ENCODE assay signal across 24 cellular contexts in the genomic region with DNA sequence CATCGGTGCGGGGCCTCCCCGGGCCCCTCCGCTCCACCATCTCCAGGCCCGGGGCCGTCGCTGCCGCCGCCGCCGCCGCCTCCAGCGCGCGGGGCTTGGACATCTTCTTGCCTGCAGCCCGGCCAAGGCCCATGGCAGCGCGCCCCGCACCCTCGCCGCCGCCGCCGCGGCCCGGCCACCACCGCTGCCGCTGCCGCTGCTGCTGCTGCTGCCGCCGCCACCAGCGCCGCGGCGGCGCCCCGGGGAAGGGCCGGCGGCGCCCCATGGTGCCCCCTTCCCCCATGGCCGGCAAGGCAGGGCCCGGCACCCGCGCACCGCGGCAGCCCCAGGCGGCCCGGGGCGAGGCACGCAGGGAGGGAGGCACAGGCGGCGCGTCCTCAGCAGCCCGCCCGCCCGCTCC.
A peak's percentile ranks its signal among the peaks of the same experiment; 100 is the strongest.
DNase-seq lines count a peak whose midpoint lies in the region; ATAC-seq and TF ChIP-seq lines count a peak whose summit lies in the region.
"Had no signal": no experiment of that assay in that cellular context is flagged by ENCODE, and none has a peak within 500 bp of the region (broad histone marks: within the 10 kb centered on the region; RNA-seq: fewer than 3 reads in every experiment).

No MANE protein-coding gene starts in this region.

- H4K91ac ChIP-seq in H9 (ENCODE audit: insufficient read length, low read depth, low read length), result no peak overlapping the region

- no peak overlapping the region for H2BK20ac ChIP-seq in H9 (ENCODE audit: low read depth, low read length, poor library complexity, severe bottlenecking)

- H3K36me3 Mint-ChIP-seq in activated CD4-positive, alpha-beta T cell treated with anti-CD3 and anti-CD28 coated beads for 36 hours (ENCODE audit: low read depth), result no peaks in the 10 kb centered on the region
- H3K36me3 Mint-ChIP-seq in activated CD4-positive, alpha-beta T cell treated with anti-CD3 and anti-CD28 coated beads, Interleukin-2, amount 10 ng/mL, durations not matched to agents 24 days and 14 days (ENCODE audit: low read depth), result no peaks in the 10 kb centered on the region
- no peaks in the 10 kb centered on the region for H3K36me3 Mint-ChIP-seq in effector memory CD8-positive, alpha-beta T cell (ENCODE audit: insufficient read depth)
- H3K36me3 Mint-ChIP-seq in natural killer cell treated with Interleukin-12 subunit alpha and Interleukin-12 subunit beta and Interleukin-15 and Interleukin-18, amount 100 ng/mL, for 72 hours, result peaks cover 9% of the 10 kb centered on the region
- peaks cover 12 to 17% (median 13%) of the 10 kb centered on the region in 3 experiments for H3K36me3 Mint-ChIP-seq in H9 (ENCODE audit: insufficient read depth in 1 of 3, low read depth in 3 of 3)

- no peak overlapping the region for H2AK5ac ChIP-seq in H9 (ENCODE audit: insufficient read length, low read length)

- H3T11ph ChIP-seq in H9 (ENCODE audit: low read length), result no peak overlapping the region

- no peak for TF ChIP-seq POLR2A in HCT116 (IDR thresholded peaks at IDR 0.05; ENCODE audit: borderline replicate concordance, extremely low read depth, insufficient read depth, insufficient read length)

- CTCF ChIA-PET in activated CD4-positive, alpha-beta T cell treated with anti-CD3 and anti-CD28 coated beads for 36 hours (lab: Charles Lee), result no interaction called here
- CTCF ChIA-PET in HCT116 (lab: Charles Lee), result no interaction called here

- no peak for TF ChIP-seq RAD21 in HCT116 (IDR thresholded peaks at IDR 0.05; ENCODE audit: low read depth)

- no peak overlapping the region for H2AFZ ChIP-seq in HCT116 (ENCODE audit: low read depth, low read length, poor library complexity, severe bottlenecking)
- H2AFZ ChIP-seq in H9 (ENCODE audit: low read length), result no peak overlapping the region
- H2AFZ ChIP-seq: neural progenitor cell had no signal

- peak; percentile 42 for ATAC-seq in activated CD4-positive, alpha-beta T cell treated with anti-CD3 and anti-CD28 coated beads for 36 hours
- ATAC-seq in HCT116, result peak; percentile 50; the same call in 1 of the 2 replicates
- peak; percentile 78 for ATAC-seq in effector memory CD8-positive, alpha-beta T cell (replicated peaks)
- ATAC-seq in natural killer cell treated with Interleukin-12 subunit alpha and Interleukin-12 subunit beta and Interleukin-15 and Interleukin-18, amount 100 ng/mL, for 72 hours, result peak; percentile 39 to 52

- TF ChIP-seq CTCF in HCT116 (IDR thresholded peaks at IDR 0.05 in 2 of 3, conservative IDR thresholded peaks at IDR 0.05 in 1 of 3; ENCODE audit: borderline replicate concordance in 1 of 3, insufficient read depth in 1 of 3, low read depth in 2 of 3, low read length in 2 of 3) (no peak), H9 (conservative IDR thresholded peaks at IDR 0.05) (no peak)

- H3K9ac ChIP-seq in HCT116 (ENCODE audit: low read length) (no peak overlapping the region), H9 (ENCODE audit: extremely low read depth, insufficient read length, low read length) (no peak overlapping the region)
- H3K9ac ChIP-seq: neural progenitor cell had no signal

- RAD21 ChIA-PET in HCT116 (lab: Charles Lee; ENCODE audit: low non-redundant PET in 1 of 2, low total read pairs in 2 of 2, uncharacterized antibody in 2 of 2, unreplicated experiment in 2 of 2), result no interaction called here

- H3K9me3 ChIP-seq in HCT116 (ENCODE audit: control insufficient read depth in 1 of 2, insufficient read depth in 1 of 2, low read depth in 1 of 2, low read length in 2 of 2), result no peaks in the 10 kb centered on the region
- H3K9me3 ChIP-seq in H9 (ENCODE audit: control insufficient read depth, low read depth, low read length), result no peaks in the 10 kb centered on the region
- H3K9me3 ChIP-seq: A549, psoas muscle had no signal

- H3K4me1 ChIP-seq in HCT116 (ENCODE audit: control insufficient read depth in 1 of 2, insufficient read depth in 2 of 2, low read length in 2 of 2) (no peaks in the 10 kb centered on the region), H9 (ENCODE audit: insufficient read depth, low read length) (no peaks in the 10 kb centered on the region)
- H3K4me1 ChIP-seq: A549, neural progenitor cell, psoas muscle, tibial nerve had no signal

- no peak overlapping the region for H3K4me3 ChIP-seq in HCT116 (replicated peaks in 1 of 2; ENCODE audit: low read depth in 1 of 2, low read length in 2 of 2)
- H3K4me3 ChIP-seq: A549, neural progenitor cell, psoas muscle had no signal

- H2BK12ac ChIP-seq in H9 (ENCODE audit: insufficient read length, low read depth, low read length), result no peak overlapping the region

- no peak overlapping the region for H4K5ac ChIP-seq in H9 (ENCODE audit: insufficient read length, low read depth, low read length)

- no peak overlapping the region for H3K27ac Mint-ChIP-seq in activated CD4-positive, alpha-beta T cell treated with anti-CD3 and anti-CD28 coated beads for 36 hours
- H3K27ac Mint-ChIP-seq in activated CD4-positive, alpha-beta T cell treated with anti-CD3 and anti-CD28 coated beads, Interleukin-2, amount 10 ng/mL, durations not matched to agents 24 days and 14 days, result no peak overlapping the region
- no peak overlapping the region for H3K27ac Mint-ChIP-seq in effector memory CD8-positive, alpha-beta T cell
- no peak overlapping the region for H3K27ac Mint-ChIP-seq in natural killer cell treated with Interleukin-12 subunit alpha and Interleukin-12 subunit beta and Interleukin-15 and Interleukin-18, amount 100 ng/mL, for 72 hours
- H3K27ac Mint-ChIP-seq in H9, result no peak overlapping the region
- H3K27ac Mint-ChIP-seq: neural progenitor cell had no signal

- POLR2A ChIA-PET in activated CD4-positive, alpha-beta T cell treated with anti-CD3 and anti-CD28 coated beads for 36 hours (lab: Charles Lee), result no interaction called here
- POLR2A ChIA-PET in HCT116 (lab: Charles Lee), result no interaction called here

- H3K27me3 ChIP-seq in HCT116 (ENCODE audit: insufficient read depth, low read length) (no peaks in the 10 kb centered on the region), H9 (ENCODE audit: insufficient read depth, low read length) (no peaks in the 10 kb centered on the region)
- H3K27me3 ChIP-seq: neural progenitor cell, tibial nerve had no signal

- peaks cover 15% of the 10 kb centered on the region for H3K27me3 Mint-ChIP-seq in activated CD4-positive, alpha-beta T cell treated with anti-CD3 and anti-CD28 coated beads for 36 hours
- peaks cover 5% of the 10 kb centered on the region for H3K27me3 Mint-ChIP-seq in activated CD4-positive, alpha-beta T cell treated with anti-CD3 and anti-CD28 coated beads, Interleukin-2, amount 10 ng/mL, durations not matched to agents 24 days and 14 days
- H3K27me3 Mint-ChIP-seq in effector memory CD8-positive, alpha-beta T cell, result no peaks in the 10 kb centered on the region
- H3K27me3 Mint-ChIP-seq in natural killer cell treated with Interleukin-12 subunit alpha and Interleukin-12 subunit beta and Interleukin-15 and Interleukin-18, amount 100 ng/mL, for 72 hours, result peaks cover 3 to 6% of the 10 kb centered on the region in 2 donors
- H3K27me3 Mint-ChIP-seq in H9 (ENCODE audit: low read depth), result no peaks in the 10 kb centered on the region; the same call in 1 of the 2 replicates

- no peaks in the 10 kb centered on the region for H3K4me1 Mint-ChIP-seq in activated CD4-positive, alpha-beta T cell treated with anti-CD3 and anti-CD28 coated beads for 36 hours
- no peaks in the 10 kb centered on the region for H3K4me1 Mint-ChIP-seq in activated CD4-positive, alpha-beta T cell treated with anti-CD3 and anti-CD28 coated beads, Interleukin-2, amount 10 ng/mL, durations not matched to agents 24 days and 14 days
- H3K4me1 Mint-ChIP-seq in effector memory CD8-positive, alpha-beta T cell (ENCODE audit: low read depth in 2 of 2), result no peaks in the 10 kb centered on the region
- no peaks in the 10 kb centered on the region for H3K4me1 Mint-ChIP-seq in natural killer cell treated with Interleukin-12 subunit alpha and Interleukin-12 subunit beta and Interleukin-15 and Interleukin-18, amount 100 ng/mL, for 72 hours (ENCODE audit: low read depth in 2 of 2)
- peaks cover 6% of the 10 kb centered on the region in 2 experiments; a peak in 2 of 4 replicates for H3K4me1 Mint-ChIP-seq in H9
- H3K4me1 Mint-ChIP-seq: central memory CD8-positive, alpha-beta T cell; neural progenitor cell had no signal

- no peak overlapping the region for H3K56ac ChIP-seq in H9 (ENCODE audit: insufficient read length, low read depth, low read length)

- H3K18ac ChIP-seq in H9 (ENCODE audit: insufficient read length, low read depth, low read length), result no peak overlapping the region

- WGBS in H9 (ENCODE audit: extremely low coverage, insufficient read length, low lambda C conversion rate), result no CpG with 5 or more reads among the region's 56 CpGs

- H3K9me2 ChIP-seq in HCT116 (ENCODE audit: insufficient read depth), result no peaks in the 10 kb centered on the region

- no peaks in the 10 kb centered on the region for H3K36me3 ChIP-seq in HCT116 (ENCODE audit: control insufficient read depth in 1 of 2, insufficient read depth in 2 of 2, low read length in 2 of 2)
- H3K36me3 ChIP-seq: neural progenitor cell, tibial nerve had no signal

- H3K9me3 Mint-ChIP-seq in activated CD4-positive, alpha-beta T cell treated with anti-CD3 and anti-CD28 coated beads for 36 hours (ENCODE audit: low read depth), result peaks cover 4% of the 10 kb centered on the region
- no peaks in the 10 kb centered on the region for H3K9me3 Mint-ChIP-seq in activated CD4-positive, alpha-beta T cell treated with anti-CD3 and anti-CD28 coated beads, Interleukin-2, amount 10 ng/mL, durations not matched to agents 24 days and 14 days
- H3K9me3 Mint-ChIP-seq in effector memory CD8-positive, alpha-beta T cell, result peaks cover 0 to 12% of the 10 kb centered on the region in 2 donors
- peaks cover 6% of the 10 kb centered on the region for H3K9me3 Mint-ChIP-seq in natural killer cell treated with Interleukin-12 subunit alpha and Interleukin-12 subunit beta and Interleukin-15 and Interleukin-18, amount 100 ng/mL, for 72 hours
- H3K9me3 Mint-ChIP-seq in H9, result peaks cover 29 to 46% of the 10 kb centered on the region in 2 experiments

- no peak overlapping the region for H3K4ac ChIP-seq in H9 (ENCODE audit: low read depth, low read length)

- no peak overlapping the region for H3K14ac ChIP-seq in H9 (ENCODE audit: insufficient read depth, low read length)

- no peak overlapping the region for H2BK15ac ChIP-seq in H9 (ENCODE audit: low read depth, low read length)

- H3K27ac ChIP-seq in HCT116 (ENCODE audit: low read depth, low read length), result no peak overlapping the region
- H3K27ac ChIP-seq in H9 (ENCODE audit: insufficient read length, low read depth, low read length), result no peak overlapping the region
- H3K27ac ChIP-seq: A549, HL-60, neural progenitor cell, psoas muscle, tibial nerve had no signal

- H4K8ac ChIP-seq in H9 (replicated peaks; ENCODE audit: insufficient read length, low read depth, low read length), result no peak overlapping the region

- no peaks in the 10 kb centered on the region for H3K79me1 ChIP-seq in H9 (ENCODE audit: insufficient read depth, low read depth, low read length, poor library complexity, severe bottlenecking)

- H2BK120ac ChIP-seq in H9 (ENCODE audit: low read depth, low read length, poor library complexity, severe bottlenecking), result no peak overlapping the region

- no peak overlapping the region for H3K23ac ChIP-seq in H9 (ENCODE audit: insufficient read length, low read depth, low read length)

- no peak overlapping the region for H3K4me3 Mint-ChIP-seq in activated CD4-positive, alpha-beta T cell treated with anti-CD3 and anti-CD28 coated beads for 36 hours
- H3K4me3 Mint-ChIP-seq in activated CD4-positive, alpha-beta T cell treated with anti-CD3 and anti-CD28 coated beads, Interleukin-2, amount 10 ng/mL, durations not matched to agents 24 days and 14 days, result no peak overlapping the region
- no peak overlapping the region for H3K4me3 Mint-ChIP-seq in effector memory CD8-positive, alpha-beta T cell
- H3K4me3 Mint-ChIP-seq in natural killer cell treated with Interleukin-12 subunit alpha and Interleukin-12 subunit beta and Interleukin-15 and Interleukin-18, amount 100 ng/mL, for 72 hours, result no peak overlapping the region
- H3K4me3 Mint-ChIP-seq in H9, result no peak overlapping the region
- H3K4me3 Mint-ChIP-seq: central memory CD8-positive, alpha-beta T cell; neural progenitor cell had no signal

- H4K20me1 ChIP-seq in HCT116 (ENCODE audit: insufficient read depth), result no peaks in the 10 kb centered on the region
- H4K20me1 ChIP-seq in H9 (ENCODE audit: control insufficient read depth, insufficient read depth, insufficient read length), result no peaks in the 10 kb centered on the region

- no peak overlapping the region for H3K4me2 ChIP-seq in HCT116 (ENCODE audit: low read length)
- H3K4me2 ChIP-seq in H9 (ENCODE audit: insufficient read depth, insufficient read length, low read length), result no peak overlapping the region
- H3K4me2 ChIP-seq: A549, neural progenitor cell had no signal

- no peak overlapping the region for H2BK5ac ChIP-seq in H9 (ENCODE audit: insufficient read length, low read length)

- BruUV-seq in HCT116 (replicated peaks; lab: Mats Ljungman, UMichigan), result no TSS peak

- DNase-seq in activated CD4-positive, alpha-beta T cell treated with anti-CD3 and anti-CD28 coated beads for 36 hours, result peak; percentile 6
- DNase-seq in activated CD4-positive, alpha-beta T cell treated with anti-CD3 and anti-CD28 coated beads, Interleukin-2, amount 10 ng/mL, durations not matched to agents 24 days and 14 days, result no peak
- DNase-seq in HCT116 (ENCODE audit: low read depth, low spot score), result no peak
- no peak for DNase-seq in effector memory CD8-positive, alpha-beta T cell
- no peak for DNase-seq in natural killer cell treated with Interleukin-12 subunit alpha and Interleukin-12 subunit beta and Interleukin-15 and Interleukin-18, amount 100 ng/mL, for 72 hours (ENCODE audit: low spot score)
- DNase-seq in ureter (ENCODE audit: low spot score), result no peak
- no peak for DNase-seq in LoVo (ENCODE audit: low spot score)
- DNase-seq in H9, result no peak
- DNase-seq: activated CD4-positive, CD25-positive, alpha-beta regulatory T cell; amygdala; DMS79; effector CD4-positive, alpha-beta T cell; head of caudate nucleus; islet precursor cell; KBM-7; mesendoderm; NCI-H2081; psoas muscle; SHP77 had no signal

- H3K79me2 ChIP-seq in HCT116 (ENCODE audit: insufficient read depth, low read length) (no peaks in the 10 kb centered on the region), H9 (ENCODE audit: insufficient read depth, low read length) (no peaks in the 10 kb centered on the region)

- intact Hi-C loops in activated CD4-positive, alpha-beta T cell treated with anti-CD3 and anti-CD28 coated beads for 36 hours (cut with DNase I, micrococcal nuclease), result no loop called here
- intact Hi-C loops in activated CD4-positive, alpha-beta T cell treated with anti-CD3 and anti-CD28 coated beads, Interleukin-2, amount 10 ng/mL, durations not matched to agents 24 days and 14 days (cut with micrococcal nuclease), result no loop called here
- intact Hi-C loops in HCT116 (cut with micrococcal nuclease), result no loop called here

- H3K23me2 ChIP-seq in H9 (ENCODE audit: insufficient read length, low read depth, low read length, poor library complexity, severe bottlenecking), result no peaks in the 10 kb centered on the region
